Comparison of ENCODE assay signal across 25 cellular contexts in the genomic region with DNA sequence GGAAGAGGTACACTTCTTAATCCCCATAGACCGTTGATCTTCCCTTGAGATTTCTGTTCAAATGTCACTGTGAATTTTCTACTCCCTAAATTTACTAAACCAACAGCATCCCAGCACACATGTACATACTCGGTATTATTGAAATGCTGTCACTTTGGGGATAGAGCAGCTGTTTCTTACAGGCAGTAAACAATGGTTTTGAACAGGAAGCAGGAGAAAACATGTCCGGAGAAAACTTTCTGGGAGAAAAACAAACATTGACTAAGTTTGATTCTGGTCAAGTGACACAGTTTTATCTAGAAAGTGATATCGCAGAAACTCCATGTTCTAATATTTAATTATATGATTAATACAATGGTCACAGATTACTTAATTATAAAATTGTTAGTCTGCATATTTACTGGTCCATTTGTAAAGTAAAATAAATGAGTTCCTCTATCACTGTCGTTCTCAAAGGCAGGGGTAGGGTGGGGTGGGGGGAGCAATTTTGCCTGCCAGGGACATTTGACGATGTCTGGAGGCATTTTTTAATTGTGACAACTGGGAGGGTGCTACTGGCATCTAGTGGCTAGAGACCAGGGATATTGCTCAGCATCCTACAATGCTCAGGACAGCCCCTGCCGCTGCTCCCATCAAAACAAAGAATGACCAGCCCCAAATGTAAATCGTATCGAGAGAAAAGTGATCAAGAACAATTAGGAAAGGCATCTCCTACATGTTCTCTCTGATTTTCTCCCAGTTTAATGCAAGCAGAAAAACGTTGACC. TPM values are rescaled to one million over a fixed set of nuclear protein-coding genes. Genes with fewer than 3 reads are reported as not detected.
DNase-seq lines count a peak whose midpoint lies in the region; ATAC-seq, FAIRE-seq and TF ChIP-seq lines count a peak whose summit lies in the region.
"Had no signal": no experiment of that assay in that cellular context is flagged by ENCODE, and none has a peak within 500 bp of the region (broad histone marks: within the 10 kb centered on the region; RNA-seq: fewer than 3 reads in every experiment).

No MANE protein-coding gene starts in this region.

- H3K9ac ChIP-seq in mesenchymal stem cell (ENCODE audit: low read length), result no peak overlapping the region

- H3K27me3 ChIP-seq in bronchial epithelial cell (ENCODE audit: control insufficient read depth, insufficient read depth, low read length) (no peaks in the 10 kb centered on the region), mesenchymal stem cell (ENCODE audit: control insufficient read depth in 1 of 2, insufficient read depth in 1 of 2, low read length in 2 of 2) (peaks cover 0 to 10% of the 10 kb centered on the region in 2 experiments)

- H3K18ac ChIP-seq in mesenchymal stem cell (ENCODE audit: low read depth in 1 of 2, low read length in 2 of 2), result peak overlapping the region in 1 of 2 experiments; percentile 49

- H4K91ac ChIP-seq in mesenchymal stem cell (ENCODE audit: low read length), result no peak overlapping the region

- no peak overlapping the region for H3K27ac ChIP-seq in C4-2B
- H3K27ac ChIP-seq in mesenchymal stem cell (ENCODE audit: low read length, poor library complexity, severe bottlenecking), result no peak overlapping the region
- H3K27ac ChIP-seq: esophagus squamous epithelium, thoracic aorta had no signal

- H3K79me1 ChIP-seq in mesenchymal stem cell (replicated peaks; ENCODE audit: low read length, poor library complexity, severe bottlenecking), result no peaks in the 10 kb centered on the region

- peak; percentile 14 for DNase-seq in LHCN-M2 (ENCODE audit: low read depth)
- DNase-seq in bronchial epithelial cell (ENCODE audit: low read depth), result peak; percentile 13
- DNase-seq in mesenchymal stem cell, result peak; percentile 9
- DNase-seq in NCI-H345 (lab: John Stamatoyannopoulos, UW), result no peak
- no peak for DNase-seq in activated CD4-positive, CD25-positive, alpha-beta regulatory T cell (lab: John Stamatoyannopoulos, UW)
- no peak for DNase-seq in NCI-H187 (lab: John Stamatoyannopoulos, UW)
- DNase-seq: activated CD8-positive, alpha-beta memory T cell treated with anti-CD3 and anti-CD28 coated beads, Interleukin-2, amount 50 U/mL, for 48 hours; activated naive CD8-positive, alpha-beta T cell treated with anti-CD3 and anti-CD28 coated beads for 36 hours; effector memory CD8-positive, alpha-beta T cell; esophagus squamous epithelium; H7; KG1; NCI-H187 treated with DMSO at 0.1 percent for 48 hours; OCI-M1; SIG-M5; stimulated activated CD4-positive, alpha-beta T cell treated with anti-CD3 and anti-CD28 coated beads, Interleukin-2, amount 100 ng/mL, for 48 hours; stimulated activated naive B cell treated with anti-CD40 and anti-IgM and Interleukin-4, amounts not matched to agents 10 μg/mL and 1 μg/mL and 100 μg/mL, for 72 hours had no signal

- no peak overlapping the region for H4K8ac ChIP-seq in mesenchymal stem cell (ENCODE audit: low read length)

- H3K4me2 ChIP-seq in mesenchymal stem cell (ENCODE audit: low read length, poor library complexity, severe bottlenecking), result no peak overlapping the region

- H3K4me3 ChIP-seq in bronchial epithelial cell (ENCODE audit: low read depth, low read length) (no peak overlapping the region), mesenchymal stem cell (ENCODE audit: insufficient read depth in 1 of 2, low read depth in 1 of 2, low read length in 2 of 2) (no peak overlapping the region)
- H3K4me3 ChIP-seq: esophagus squamous epithelium, thoracic aorta had no signal

- H3K36me3 ChIP-seq in bronchial epithelial cell (ENCODE audit: control insufficient read depth, insufficient read depth, low read length) (no peaks in the 10 kb centered on the region), mesenchymal stem cell (ENCODE audit: control insufficient read depth in 1 of 2, insufficient read depth in 2 of 2, low read depth in 1 of 2, low read length in 2 of 2) (no peaks in the 10 kb centered on the region)
- H3K36me3 ChIP-seq: esophagus squamous epithelium, thoracic aorta had no signal

- H2BK15ac ChIP-seq in mesenchymal stem cell (ENCODE audit: low read depth, poor library complexity, severe bottlenecking), result no peak overlapping the region

- no peak for ATAC-seq in HG02970 (IDR thresholded peaks at IDR 0.05; ENCODE audit: low FRiP score, unreplicated experiment)
- ATAC-seq: effector memory CD8-positive, alpha-beta T cell; stimulated activated naive B cell treated with anti-CD40 and anti-IgM and Interleukin-4, amounts not matched to agents 10 μg/mL and 1 μg/mL and 100 μg/mL, for 72 hours had no signal

- TF ChIP-seq CTCF in C4-2B (conservative IDR thresholded peaks at IDR 0.05) (peak; percentile 19), bronchial epithelial cell (IDR thresholded peaks at IDR 0.05; ENCODE audit: insufficient read depth, low read length, severe bottlenecking) (no peak)

- no peak overlapping the region for H2AK5ac ChIP-seq in mesenchymal stem cell (ENCODE audit: low read length, severe bottlenecking)

- no peak overlapping the region for H2BK5ac ChIP-seq in mesenchymal stem cell (ENCODE audit: low read depth, low read length, poor library complexity, severe bottlenecking)

- H3K4ac ChIP-seq in mesenchymal stem cell (ENCODE audit: low read depth in 1 of 2, low read length in 2 of 2), result no peak overlapping the region

- no peak overlapping the region for H2AFZ ChIP-seq in mesenchymal stem cell (ENCODE audit: low read depth, low read length)

- peak overlapping the region in 1 of 2 experiments; percentile 98 for H2BK12ac ChIP-seq in mesenchymal stem cell (ENCODE audit: low read length in 2 of 2)

- peaks cover 2% of the 10 kb centered on the region for H3K4me1 ChIP-seq in mesenchymal stem cell (ENCODE audit: control insufficient read depth, insufficient read depth, low read depth, low read length)
- H3K4me1 ChIP-seq: esophagus squamous epithelium had no signal

- H3K9me3 ChIP-seq in mesenchymal stem cell (ENCODE audit: control insufficient read depth, low read length), result no peaks in the 10 kb centered on the region
- H3K9me3 ChIP-seq: esophagus squamous epithelium, thoracic aorta had no signal

- no peak overlapping the region for H3K14ac ChIP-seq in mesenchymal stem cell (ENCODE audit: low read length in 2 of 2)

- FAIRE-seq in bronchial epithelial cell (lab: Jason Lieb, UNC), result peak; percentile 91
- FAIRE-seq: colon, small intestine had no signal

- 53% methylated on average over 9 of the region's 10 CpGs for WGBS in mesenchymal stem cell

- no peak overlapping the region for H3K23ac ChIP-seq in mesenchymal stem cell (ENCODE audit: low read length in 2 of 2)

- H2BK120ac ChIP-seq in mesenchymal stem cell (ENCODE audit: low read depth, low read length), result no peak overlapping the region

RNA-seq across cellular contexts. Expression of a gene that starts 12.2 kb away (rescaled TPM):
- total RNA-seq in LHCN-M2 (2014; rRNA removed) (not detected in 2 replicates), bronchial epithelial cell (not detected in 2 replicates)
- polyA plus RNA-seq in LHCN-M2 (2012), result not detected
- 0.14 TPM for polyA plus RNA-seq in mesenchymal stem cell (2013, experiment 1 of 2)
- polyA plus RNA-seq in mesenchymal stem cell (2013, experiment 2 of 2), result 0.19 TPM
- total RNA-seq: activated naive CD8-positive, alpha-beta T cell treated with anti-CD3 and anti-CD28 coated beads for 36 hours; activated T-helper 2 cell treated with anti-CD3 and anti-CD28 coated beads, Interferon-gamma antibody, Interleukin-2, Interleukin-4, amounts not matched to agents 10 μg/mL and 5 μg/mL and 100 μg/mL, durations not matched to agents 14 hours and 24 hours and 36 hours; esophagus squamous epithelium; H7; pulmonary artery endothelial cell; T-helper 1 cell treated with Interleukin-12 subunit alpha and Interleukin-12 subunit beta and Interleukin-4 antibody, amounts not matched to agents 30 ng/mL and 1 ng/mL, for 36 hours; thoracic aorta had no signal
- polyA plus RNA-seq: small intestine had no signal

Comparison
In these comparisons a context has a peak if more than half of its experiments do, and no peak if none do; other contexts are left out.
1. DNase-seq: peak in LHCN-M2 (single experiment), bronchial epithelial cell (single experiment) and mesenchymal stem cell (single experiment); none in NCI-H345 (single experiment), activated CD4-positive, CD25-positive, alpha-beta regulatory T cell (0 of 4) and NCI-H187 (0 of 2).